ENCODE assay signal across 8 cellular contexts in genomic region chr15:52019394-52020252, GRCh38. TPM values are rescaled to one million over a fixed set of nuclear protein-coding genes. Genes with fewer than 3 reads are reported as not detected.
DNase-seq lines count a peak whose midpoint lies in the region; ATAC-seq and TF ChIP-seq lines count a peak whose summit lies in the region.

No MANE protein-coding gene starts in this region.

- H3K27me3 Mint-ChIP-seq in CD8-positive, alpha-beta T cell (ENCODE audit: low read depth) = no peaks in the 10 kb centered on the region

- peak; percentile 49 for ATAC-seq in CD8-positive, alpha-beta T cell
- ATAC-seq in GM19351 (IDR thresholded peaks at IDR 0.05; ENCODE audit: unreplicated experiment) (peak; percentile 47), HG03460 (IDR thresholded peaks at IDR 0.05; ENCODE audit: unreplicated experiment) (peak; percentile 44)

- H3K27me3 ChIP-seq in CD8-positive, alpha-beta T cell (ENCODE audit: insufficient read depth, low read length) = no peaks in the 10 kb centered on the region
- H3K27me3 ChIP-seq in neutrophil (peaks cover 8% of the 10 kb centered on the region), subcutaneous abdominal adipose tissue (ENCODE audit: control insufficient read depth in 5 of 5, insufficient read depth in 4 of 5, low read length in 5 of 5) (no peaks in the 10 kb centered on the region)

- peak overlapping the region; percentile 88 to 98 (median 94) for H3K9ac ChIP-seq in subcutaneous abdominal adipose tissue (ENCODE audit: low read length in 5 of 5)

- H3K27ac Mint-ChIP-seq in CD8-positive, alpha-beta T cell = peak overlapping the region; percentile 99

- peak overlapping the region; percentile 97 for H3K4me3 Mint-ChIP-seq in CD8-positive, alpha-beta T cell

- H3K36me3 ChIP-seq in CD8-positive, alpha-beta T cell (ENCODE audit: insufficient read depth, low read length) = no peaks in the 10 kb centered on the region
- H3K36me3 ChIP-seq in neutrophil (no peaks in the 10 kb centered on the region), subcutaneous abdominal adipose tissue (ENCODE audit: control insufficient read depth in 5 of 5, insufficient read depth in 5 of 5, low read length in 5 of 5) (no peaks in the 10 kb centered on the region)

- H3K27ac ChIP-seq in CD8-positive, alpha-beta T cell (ENCODE audit: low read depth, low read length) = peak overlapping the region; percentile 74
- peak overlapping the region; percentile 99 for H3K27ac ChIP-seq in RWPE1
- H3K27ac ChIP-seq in neutrophil = peak overlapping the region; percentile 90
- peak overlapping the region; percentile 95 for H3K27ac ChIP-seq in subcutaneous abdominal adipose tissue (ENCODE audit: low read depth, low read length)

- no peak for TF ChIP-seq CTCF in CD8-positive, alpha-beta T cell (IDR thresholded peaks at IDR 0.05)
- TF ChIP-seq CTCF in RWPE1 (conservative IDR thresholded peaks at IDR 0.05; ENCODE audit: low read depth) (no peak), neutrophil (IDR thresholded peaks at IDR 0.05) (no peak)

- peak overlapping the region; percentile 84 for H3K4me3 ChIP-seq in CD8-positive, alpha-beta T cell (ENCODE audit: low read depth, low read length)
- peak overlapping the region; percentile 70 to 76 for H3K4me3 ChIP-seq in neutrophil (ENCODE audit: low read depth in 1 of 2, low read length in 1 of 2)
- peak overlapping the region; percentile 71 to 97 (median 85) for H3K4me3 ChIP-seq in subcutaneous abdominal adipose tissue (ENCODE audit: low read depth in 1 of 5, low read length in 5 of 5)

- CTCF ChIA-PET in CD8-positive, alpha-beta T cell (lab: Charles Lee) = interaction anchor here (0.7 to 1.7 kb wide), 4 partner anchors 25 to 158 kb away, joined by 3 to 10 read pairs (median 5); no protein-coding TSS in a partner anchor
- CTCF ChIA-PET in RWPE1 (lab: Yijun Ruan, JAX) = interaction anchor here (0.6 kb wide), 1 partner anchor 46 kb away, joined by 3 read pairs; no protein-coding TSS in a partner anchor

- no peaks in the 10 kb centered on the region for H3K9me3 Mint-ChIP-seq in CD8-positive, alpha-beta T cell

- no peaks in the 10 kb centered on the region for H3K9me3 ChIP-seq in CD8-positive, alpha-beta T cell (ENCODE audit: low read length)
- H3K9me3 ChIP-seq in neutrophil (no peaks in the 10 kb centered on the region), subcutaneous abdominal adipose tissue (ENCODE audit: control insufficient read depth in 5 of 5, low read length in 5 of 5) (no peaks in the 10 kb centered on the region)

- peaks cover 29% of the 10 kb centered on the region for H3K4me1 ChIP-seq in CD8-positive, alpha-beta T cell (ENCODE audit: insufficient read depth, low read length)
- H3K4me1 ChIP-seq in neutrophil (ENCODE audit: control insufficient read depth in 1 of 2, insufficient read depth in 1 of 2, low read depth in 1 of 2, low read length in 1 of 2) (peaks cover 25 to 30% of the 10 kb centered on the region in 2 experiments), subcutaneous abdominal adipose tissue (ENCODE audit: control insufficient read depth in 5 of 5, insufficient read depth in 5 of 5, low read length in 5 of 5) (peaks cover 0 to 38% (median 33%) of the 10 kb centered on the region in 5 donors)

- peaks cover 37% of the 10 kb centered on the region for H3K4me1 Mint-ChIP-seq in CD8-positive, alpha-beta T cell (ENCODE audit: low read depth)

- intact Hi-C loops in CD8-positive, alpha-beta T cell (cut with DNase I, micrococcal nuclease) = loop anchor here (1.0 to 5.0 kb wide), 8 partner anchors 27 to 663 kb away; partner anchors contain the start of genes LEO1 (in 2 of the 2) and ARPP19 (in 1 of the 2)

- peak; percentile 26 to 76 (median 52) for DNase-seq in CD8-positive, alpha-beta T cell
- peak; percentile 92 for DNase-seq in RWPE1 (ENCODE audit: low spot score)
- DNase-seq in activated gamma-delta T cell treated with anti-CD3 and anti-CD28 coated beads, Interleukin-2, amount 50 U/mL, for 16 hours (ENCODE audit: low read depth) = peak; percentile 45
- peak; percentile 90 for DNase-seq in foreskin melanocyte

- POLR2A ChIA-PET in CD8-positive, alpha-beta T cell (lab: Charles Lee) = interaction anchor here (0.6 to 5.5 kb wide), 9 partner anchors 10 to 160 kb away, joined by 3 to 20 read pairs (median 4); partner anchors contain the start of gene LEO1
- POLR2A ChIA-PET in RWPE1 (lab: Yijun Ruan, JAX; ENCODE audit: low non-redundant PET) = interaction anchor here (0.9 kb wide), 1 partner anchor 24 kb away, joined by 3 read pairs; no protein-coding TSS in a partner anchor

- peaks cover 8% of the 10 kb centered on the region for H3K36me3 Mint-ChIP-seq in CD8-positive, alpha-beta T cell

RNA-seq across cellular contexts. Expression of gene MAPK6, which starts 0.6 kb away (rescaled TPM):
- total RNA-seq in CD8-positive, alpha-beta T cell = 10 to 100 TPM; 39.8 to 42.5 TPM

RNA-seq across cellular contexts. Expression of gene LEO1, which starts 48.0 kb away (rescaled TPM):
- 1 to 10 TPM; 9.4 TPM for total RNA-seq in CD8-positive, alpha-beta T cell

Comparison
In these comparisons a context has a peak if more than half of its experiments do, and no peak if none do; other contexts are left out.
1. Peak in every context shown above with its lines: DNase-seq, ATAC-seq, H3K4me3 ChIP-seq and H3K27ac ChIP-seq.